Comparison of ENCODE assay signal across 8 cellular contexts in genomic region chr9:12719431-12719830, GRCh38. TPM values are rescaled to one million over a fixed set of nuclear protein-coding genes. Genes with fewer than 3 reads are reported as not detected.
DNase-seq lines count a peak whose midpoint lies in the region; ATAC-seq and TF ChIP-seq lines count a peak whose summit lies in the region.

No MANE protein-coding gene starts in this region.

- H3K9me3 ChIP-seq in MG63: no peaks in the 10 kb centered on the region

- POLR2A ChIA-PET in WTC11 (lab: Charles Lee): no interaction called here
- POLR2A ChIA-PET in activated CD8-positive, alpha-beta T cell treated with anti-CD3 and anti-CD28 coated beads, Interleukin-2, amount 10 ng/mL, durations not matched to agents 7 days and 5 days (lab: Charles Lee): no interaction called here

- H3K4me3 Mint-ChIP-seq in WTC11: peak overlapping the region; percentile 21; the same call in 1 of the 2 replicates
- H3K4me3 Mint-ChIP-seq in activated CD8-positive, alpha-beta T cell treated with anti-CD3 and anti-CD28 coated beads, Interleukin-2, amount 10 ng/mL, durations not matched to agents 7 days and 5 days: no peak overlapping the region

- no peaks in the 10 kb centered on the region for H3K36me3 Mint-ChIP-seq in WTC11
- no peaks in the 10 kb centered on the region for H3K36me3 Mint-ChIP-seq in activated CD8-positive, alpha-beta T cell treated with anti-CD3 and anti-CD28 coated beads, Interleukin-2, amount 10 ng/mL, durations not matched to agents 7 days and 5 days (ENCODE audit: low read depth)

- no peaks in the 10 kb centered on the region for H3K27me3 Mint-ChIP-seq in WTC11 (ENCODE audit: low read depth)
- H3K27me3 Mint-ChIP-seq in activated CD8-positive, alpha-beta T cell treated with anti-CD3 and anti-CD28 coated beads, Interleukin-2, amount 10 ng/mL, durations not matched to agents 7 days and 5 days (ENCODE audit: low read depth): no peaks in the 10 kb centered on the region

- H3K27ac Mint-ChIP-seq in WTC11: no peak overlapping the region
- no peak overlapping the region for H3K27ac Mint-ChIP-seq in activated CD8-positive, alpha-beta T cell treated with anti-CD3 and anti-CD28 coated beads, Interleukin-2, amount 10 ng/mL, durations not matched to agents 7 days and 5 days

- H3K4me3 ChIP-seq in AG10803 (ENCODE audit: low read length) (no peak overlapping the region), MG63 (no peak overlapping the region)

- no peaks in the 10 kb centered on the region for H3K9me3 Mint-ChIP-seq in WTC11
- peaks cover 3% of the 10 kb centered on the region for H3K9me3 Mint-ChIP-seq in activated CD8-positive, alpha-beta T cell treated with anti-CD3 and anti-CD28 coated beads, Interleukin-2, amount 10 ng/mL, durations not matched to agents 7 days and 5 days (ENCODE audit: insufficient read depth)

- peaks cover 10% of the 10 kb centered on the region for H3K27me3 ChIP-seq in MG63

- no peak for ATAC-seq in WTC11
- ATAC-seq in activated CD8-positive, alpha-beta T cell treated with anti-CD3 and anti-CD28 coated beads, Interleukin-2, amount 10 ng/mL, durations not matched to agents 7 days and 5 days: no peak

- peaks cover 15% of the 10 kb centered on the region for H3K4me1 Mint-ChIP-seq in WTC11
- no peaks in the 10 kb centered on the region for H3K4me1 Mint-ChIP-seq in activated CD8-positive, alpha-beta T cell treated with anti-CD3 and anti-CD28 coated beads, Interleukin-2, amount 10 ng/mL, durations not matched to agents 7 days and 5 days (ENCODE audit: low read depth)

- peak; percentile 65 for DNase-seq in AG10803 (ENCODE audit: low read depth)
- peak; percentile 54 for DNase-seq in M059J (ENCODE audit: low read depth)
- no peak for DNase-seq in WTC11 (ENCODE audit: low spot score)
- peak; percentile 52 for DNase-seq in kidney tubule cell (ENCODE audit: low spot score)
- no peak for DNase-seq in activated CD8-positive, alpha-beta T cell treated with anti-CD3 and anti-CD28 coated beads, Interleukin-2, amount 10 ng/mL, durations not matched to agents 7 days and 5 days
- DNase-seq in activated CD4-positive, alpha-beta T cell treated with anti-CD3 and anti-CD28 coated beads for 1 hour: no peak
- no peak for DNase-seq in MG63
- DNase-seq in stimulated activated CD4-positive, alpha-beta T cell treated with anti-CD3 and anti-CD28 coated beads, Interleukin-4, amount 100 ng/mL, for 4 hours: no peak

- CTCF ChIA-PET in WTC11 (lab: Charles Lee): interaction anchor here (0.6 to 7.1 kb wide), 23 partner anchors 9 to 1487 kb away, joined by 3 to 50 read pairs (median 5); partner anchors contain the start of gene LURAP1L
- CTCF ChIA-PET in activated CD8-positive, alpha-beta T cell treated with anti-CD3 and anti-CD28 coated beads, Interleukin-2, amount 10 ng/mL, durations not matched to agents 7 days and 5 days (lab: Charles Lee): no interaction called here

- no peaks in the 10 kb centered on the region for H3K36me3 ChIP-seq in MG63

- TF ChIP-seq CTCF in AG10803 (conservative IDR thresholded peaks at IDR 0.05; ENCODE audit: low read length) (peak; percentile 71), WTC11 (IDR thresholded peaks at IDR 0.05) (no peak)

TF ChIP-seq in WTC11, 78 proteins besides CTCF, POLR2A, EP300 and RAD21 (continues in another document):
- TF ChIP-seq SMAD4 (CRISPR knock-in tag; IDR thresholded peaks at IDR 0.05) (no peak), ATF2 (CRISPR knock-in tag; IDR thresholded peaks at IDR 0.05; ENCODE audit: borderline replicate concordance, low read depth) (no peak), ZNF263 (CRISPR knock-in tag; IDR thresholded peaks at IDR 0.05; ENCODE audit: low read depth) (no peak), ZMAT4 (CRISPR knock-in tag; IDR thresholded peaks at IDR 0.05) (no peak), CBFB (CRISPR knock-in tag; IDR thresholded peaks at IDR 0.05; ENCODE audit: low read depth) (no peak), PRRX2 (CRISPR knock-in tag; IDR thresholded peaks at IDR 0.05) (no peak), RELA (CRISPR knock-in tag; IDR thresholded peaks at IDR 0.05; ENCODE audit: borderline replicate concordance) (no peak), ERG (CRISPR knock-in tag; IDR thresholded peaks at IDR 0.05) (no peak), CREB1 (CRISPR knock-in tag; IDR thresholded peaks at IDR 0.05) (no peak), NR3C1 (CRISPR knock-in tag; conservative IDR thresholded peaks at IDR 0.05; ENCODE audit: low read depth) (no peak), STAT6 (CRISPR knock-in tag; conservative IDR thresholded peaks at IDR 0.05; ENCODE audit: low read depth) (no peak), MXD4 (CRISPR knock-in tag; IDR thresholded peaks at IDR 0.05; ENCODE audit: borderline replicate concordance) (no peak), HMGA2 (CRISPR knock-in tag; IDR thresholded peaks at IDR 0.05) (no peak), USF1 (CRISPR knock-in tag; IDR thresholded peaks at IDR 0.05) (no peak), CREM (CRISPR knock-in tag; IDR thresholded peaks at IDR 0.05) (no peak)

RNA-seq across cellular contexts. Expression of gene TYRP1, which starts 26.2 kb away (rescaled TPM):
- total RNA-seq in M059J (2014; rRNA removed; shearing (Covaris generic)): 13.4 and 14.1 TPM in 2 replicates
- 0.14 to 0.39 TPM (median 0.31 TPM) in 3 replicates for total RNA-seq in WTC11 (2021)
- not detected for total RNA-seq in activated CD8-positive, alpha-beta T cell treated with anti-CD3 and anti-CD28 coated beads, Interleukin-2, amount 10 ng/mL, durations not matched to agents 7 days and 5 days
- total RNA-seq in MG63 (2014; rRNA removed; shearing (Covaris generic); ENCODE audit: low replicate concordance): 2.9 and 3.4 TPM in 2 replicates

RNA-seq across cellular contexts. Expression of gene LURAP1L, which starts 55.4 kb away (rescaled TPM):
- total RNA-seq in M059J (2014; rRNA removed; shearing (Covaris generic)): 1.2 and 3.2 TPM in 2 replicates
- total RNA-seq in WTC11 (2021): 1.2 to 1.7 TPM (median 1.3 TPM) in 3 replicates
- total RNA-seq in activated CD8-positive, alpha-beta T cell treated with anti-CD3 and anti-CD28 coated beads, Interleukin-2, amount 10 ng/mL, durations not matched to agents 7 days and 5 days: not detected
- 67.0 and 69.9 TPM in 2 replicates for total RNA-seq in MG63 (2014; rRNA removed; shearing (Covaris generic); ENCODE audit: low replicate concordance)

Comparison
In these comparisons a context has a peak if more than half of its experiments do, and no peak if none do; other contexts are left out.
1. DNase-seq: peak in AG10803 (single experiment), M059J (single experiment) and kidney tubule cell (single experiment); none in WTC11 (single experiment), activated CD8-positive, alpha-beta T cell treated with anti-CD3 and anti-CD28 coated beads, Interleukin-2, amount 10 ng/mL, durations not matched to agents 7 days and 5 days (single experiment), activated CD4-positive, alpha-beta T cell treated with anti-CD3 and anti-CD28 coated beads for 1 hour (single experiment), MG63 (single experiment) and stimulated activated CD4-positive, alpha-beta T cell treated with anti-CD3 and anti-CD28 coated beads, Interleukin-4, amount 100 ng/mL, for 4 hours (0 of 2).
2. RNA of gene LURAP1L, which starts 55.4 kb away (total RNA-seq): 67.0 to 69.9 TPM in MG63; 1.2 to 3.2 TPM in M059J, 1.2 to 1.7 TPM in WTC11 and not detected in activated CD8-positive, alpha-beta T cell treated with anti-CD3 and anti-CD28 coated beads, Interleukin-2, amount 10 ng/mL, durations not matched to agents 7 days and 5 days; every median in the first group is over 10 times any median in the second.